Comparison of ENCODE assay signal across 19 cellular contexts in genomic region chr1:171117085-171117484, GRCh38. TPM values are rescaled to one million over a fixed set of nuclear protein-coding genes. Genes with fewer than 3 reads are reported as not detected.
A peak's percentile ranks its signal among the peaks of the same experiment; 100 is the strongest.
DNase-seq lines count a peak whose midpoint lies in the region; ATAC-seq and TF ChIP-seq lines count a peak whose summit lies in the region.
"Had no signal": no experiment of that assay in that cellular context is flagged by ENCODE, and none has a peak within 500 bp of the region (broad histone marks: within the 10 kb centered on the region; RNA-seq: fewer than 3 reads in every experiment).

No MANE protein-coding gene starts in this region.

- no peaks in the 10 kb centered on the region for H3K4me1 Mint-ChIP-seq in MCF 10A (ENCODE audit: insufficient read depth, unreplicated experiment)
- H3K4me1 Mint-ChIP-seq: CD14-positive monocyte had no signal

- POLR2A ChIA-PET in MCF 10A (lab: Yijun Ruan, JAX): no interaction called here

- H3K27ac ChIP-seq in right cardiac atrium (ENCODE audit: low read length) (no peak overlapping the region), heart left ventricle (peak overlapping the region in 1 of 12 donors; percentile 6), coronary artery (peak overlapping the region; percentile 73 to 83), thoracic aorta (peak overlapping the region; percentile 35 to 81), left lung (peak overlapping the region in 1 of 2 donors; percentile 24)
- H3K27ac ChIP-seq: 22Rv1, A549, BLaER1 had no signal

- CTCF ChIA-PET in MCF 10A (lab: Yijun Ruan, JAX): no interaction called here

- H3K4me3 Mint-ChIP-seq in MCF 10A (ENCODE audit: unreplicated experiment): no peak overlapping the region
- H3K4me3 Mint-ChIP-seq: CD14-positive monocyte; CD8-positive, alpha-beta T cell; H9 had no signal

- peaks cover 39% of the 10 kb centered on the region for H3K27me3 Mint-ChIP-seq in MCF 10A (ENCODE audit: insufficient read depth, unreplicated experiment)

- TF ChIP-seq POLR2A in heart left ventricle (IDR thresholded peaks at IDR 0.05): no peak

- no peaks in the 10 kb centered on the region for H3K9me3 ChIP-seq in right cardiac atrium (ENCODE audit: control insufficient read depth, low read length)
- H3K9me3 ChIP-seq in heart left ventricle: no peaks in the 10 kb centered on the region
- H3K9me3 ChIP-seq in thoracic aorta: no peaks in the 10 kb centered on the region
- H3K9me3 ChIP-seq in left lung: no peaks in the 10 kb centered on the region
- H3K9me3 ChIP-seq: A549, BLaER1 had no signal

- no peak overlapping the region for H3K27ac Mint-ChIP-seq in MCF 10A (ENCODE audit: low read depth, unreplicated experiment)
- H3K27ac Mint-ChIP-seq: CD14-positive monocyte; CD8-positive, alpha-beta T cell had no signal

- WGBS in right cardiac atrium: 89% methylated on average over 6 of the region's 6 CpGs
- 89 to 98% (median 95%) methylated on average over 6 of the region's 6 CpGs for WGBS in heart left ventricle, 4 donors

- ATAC-seq in right cardiac atrium (no peak), heart left ventricle (no peak), thoracic aorta (ENCODE audit: insufficient number of reproducible peaks, low FRiP score, low read depth) (no peak), left lung (no peak)
- ATAC-seq: A549; CD8-positive, alpha-beta T cell; GM12878 had no signal

- H3K36me3 Mint-ChIP-seq in MCF 10A (ENCODE audit: insufficient read depth, unreplicated experiment): no peaks in the 10 kb centered on the region
- H3K36me3 Mint-ChIP-seq: CD14-positive monocyte; CD8-positive, alpha-beta T cell had no signal

- H3K27me3 ChIP-seq in right cardiac atrium (ENCODE audit: control insufficient read depth, insufficient read depth) (no peaks in the 10 kb centered on the region), heart left ventricle (no peaks in the 10 kb centered on the region), thoracic aorta (replicated peaks; ENCODE audit: insufficient read depth) (no peaks in the 10 kb centered on the region), left lung (no peaks in the 10 kb centered on the region)
- H3K27me3 ChIP-seq: BLaER1 had no signal

- H3K4me1 ChIP-seq in right cardiac atrium (ENCODE audit: control insufficient read depth, insufficient read depth, low read length) (peaks cover under 1% of the 10 kb centered on the region), heart left ventricle (peaks cover 0 to 15% (median 0%) of the 10 kb centered on the region in 12 donors), thoracic aorta (ENCODE audit: control insufficient read depth in 1 of 2, low read depth in 2 of 2) (peaks cover 38 to 82% of the 10 kb centered on the region in 2 donors), left lung (no peaks in the 10 kb centered on the region)
- H3K4me1 ChIP-seq: A549, BLaER1 had no signal

- no peak overlapping the region for H3K4me3 ChIP-seq in right cardiac atrium (ENCODE audit: low read length)
- no peak overlapping the region for H3K4me3 ChIP-seq in heart left ventricle
- H3K4me3 ChIP-seq in coronary artery: no peak overlapping the region
- H3K4me3 ChIP-seq in thoracic aorta: no peak overlapping the region
- no peak overlapping the region for H3K4me3 ChIP-seq in left lung
- H3K4me3 ChIP-seq: A549, BLaER1, GM12878 had no signal

- no peaks in the 10 kb centered on the region for H3K9me3 Mint-ChIP-seq in MCF 10A (ENCODE audit: unreplicated experiment)
- H3K9me3 Mint-ChIP-seq: CD8-positive, alpha-beta T cell; H9 had no signal

- H3K36me3 ChIP-seq in heart left ventricle (no peaks in the 10 kb centered on the region), thoracic aorta (no peaks in the 10 kb centered on the region), left lung (no peaks in the 10 kb centered on the region)
- H3K36me3 ChIP-seq: BLaER1 had no signal

- no TSS peak for BruUV-seq in MCF 10A (replicated peaks; lab: Mats Ljungman, UMichigan)

- DNase-seq in right cardiac atrium: peak in 2 of 3 donors; percentile 22 to 37
- no peak for DNase-seq in heart left ventricle
- no peak for DNase-seq in coronary artery (ENCODE audit: low spot score)
- DNase-seq in thoracic aorta (ENCODE audit: low spot score): no peak
- no peak for DNase-seq in MCF 10A (ENCODE audit: unreplicated experiment)
- no peak for DNase-seq in NCI-H1105 (lab: John Stamatoyannopoulos, UW)
- DNase-seq in left lung: no peak
- DNase-seq: Calu3; CD8-positive, alpha-beta T cell; DND-41; EL; H9 had no signal

- intact Hi-C loops in right cardiac atrium (cut with DNase I): no loop called here
- intact Hi-C loops in heart left ventricle (cut with DNase I): no loop called here
- intact Hi-C loops in MCF 10A (cut with micrococcal nuclease): no loop called here
- intact Hi-C loops in left lung (cut with DNase I): no loop called here

- TF ChIP-seq CTCF in heart left ventricle (IDR thresholded peaks at IDR 0.05) (no peak), coronary artery (IDR thresholded peaks at IDR 0.05) (no peak), thoracic aorta (IDR thresholded peaks at IDR 0.05) (no peak), MCF 10A (IDR thresholded peaks at IDR 0.05; ENCODE audit: unreplicated experiment) (no peak), left lung (IDR thresholded peaks at IDR 0.05) (no peak)

RNA-seq across cellular contexts. Expression of gene FMO3, which starts 26.4 kb away (rescaled TPM):
- total RNA-seq in right cardiac atrium (1 to 10 TPM in 3 of 4 donors, under 1 TPM in 1; 0.62 to 1.6 (median 1.3) TPM), heart left ventricle (1 to 10 TPM in 7 of 9 donors, under 1 TPM in 2; 0.75 to 2.7 (median 1.6) TPM), thoracic aorta (10 to 100 TPM in 1 of 2 donors, 1 to 10 TPM in 1; 4.2 to 13.9 TPM), MCF 10A (2022) (not detected in 2 replicates), left lung (1 to 10 TPM; 2.4 to 5.4 TPM)
- polyA plus RNA-seq in right cardiac atrium (2.0 TPM), heart left ventricle (1 to 10 TPM in 1 of 2 donors, under 1 TPM in 1; 0.58 to 1.4 TPM)
- total RNA-seq: Calu3; CD8-positive, alpha-beta T cell; G401; H1; H9 had no signal
- polyA plus RNA-seq: A549, CD14-positive monocyte, H1 had no signal

Comparison
In these comparisons a context has a peak if more than half of its experiments do, and no peak if none do; other contexts are left out.
1. DNase-seq: peak in right cardiac atrium (2 of 3); none in heart left ventricle (0 of 5), coronary artery (single experiment), thoracic aorta (single experiment), MCF 10A (single experiment), NCI-H1105 (single experiment) and left lung (0 of 2).